ENCODE assay signal across 11 cellular contexts in the genomic region with DNA sequence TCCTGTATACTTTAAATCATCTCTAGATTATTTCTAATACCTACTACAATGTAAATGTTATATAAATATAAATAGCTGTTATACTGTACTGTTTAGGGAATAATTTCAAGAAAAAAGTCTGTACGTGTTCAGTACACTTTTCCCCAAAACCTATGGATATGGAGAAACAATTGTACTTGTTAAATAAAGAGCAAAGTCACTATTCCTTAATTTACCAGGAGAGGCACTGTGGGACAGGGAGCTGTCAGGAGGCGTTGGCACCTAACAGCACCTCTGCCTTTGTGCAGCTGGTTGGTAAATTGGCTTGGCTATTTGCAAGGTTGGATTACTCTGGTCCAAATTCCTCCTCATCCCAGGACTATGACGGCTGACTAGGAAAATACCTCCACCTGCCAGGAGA. TPM values are rescaled to one million over a fixed set of nuclear protein-coding genes. Genes with fewer than 3 reads are reported as not detected.
DNase-seq lines count a peak whose midpoint lies in the region; ATAC-seq and TF ChIP-seq lines count a peak whose summit lies in the region.
"Had no signal": no experiment of that assay in that cellular context is flagged by ENCODE, and none has a peak within 500 bp of the region (broad histone marks: within the 10 kb centered on the region; RNA-seq: fewer than 3 reads in every experiment).

No MANE protein-coding gene starts in this region.

- no peaks in the 10 kb centered on the region for H3K4me1 Mint-ChIP-seq in CD8-positive, alpha-beta memory T cell

- TF ChIP-seq EP300 in Ishikawa (IDR thresholded peaks at IDR 0.05; ENCODE audit: borderline replicate concordance), result no peak

- no peaks in the 10 kb centered on the region for H3K36me3 ChIP-seq in DND-41 (ENCODE audit: insufficient read depth, low read length)
- H3K36me3 ChIP-seq in WERI-Rb-1, result no peaks in the 10 kb centered on the region
- no peaks in the 10 kb centered on the region for H3K36me3 ChIP-seq in CD8-positive, alpha-beta memory T cell (ENCODE audit: insufficient read depth, low read length)
- H3K36me3 ChIP-seq: right atrium auricular region had no signal

- peak; percentile 35; the same call in 1 of the 2 replicates for TF ChIP-seq RAD21 in Ishikawa (IDR thresholded peaks at IDR 0.05; ENCODE audit: low read depth)

- DNase-seq in DND-41 (no peak), WERI-Rb-1 (no peak), left kidney (ENCODE audit: low read depth, low spot score) (peak; percentile 43), NCI-H187 (lab: John Stamatoyannopoulos, UW) (no peak)
- no peak for DNase-seq in CD8-positive, alpha-beta memory T cell
- no peak for DNase-seq in activated CD4-positive, alpha-beta T cell treated with anti-CD3 and anti-CD28 coated beads for 4 hours
- DNase-seq: activated CD4-positive, CD25-positive, alpha-beta regulatory T cell treated with anti-CD3 and anti-CD28 coated beads, Interleukin-2, amount 50 U/mL, for 72 hours had no signal

- no peaks in the 10 kb centered on the region for H3K9me3 ChIP-seq in DND-41 (ENCODE audit: insufficient read depth, low read length, severe bottlenecking)
- H3K9me3 ChIP-seq in WERI-Rb-1 (ENCODE audit: severe bottlenecking), result peaks cover 3% of the 10 kb centered on the region
- no peaks in the 10 kb centered on the region for H3K9me3 ChIP-seq in CD8-positive, alpha-beta memory T cell (ENCODE audit: low read length)
- H3K9me3 ChIP-seq: right atrium auricular region had no signal

- H3K79me2 ChIP-seq in DND-41 (ENCODE audit: insufficient read depth, low read length), result no peaks in the 10 kb centered on the region

- H3K4me1 ChIP-seq in DND-41 (ENCODE audit: insufficient read depth, low read length), result no peaks in the 10 kb centered on the region
- H3K4me1 ChIP-seq in CD8-positive, alpha-beta memory T cell (ENCODE audit: insufficient read depth, low read length), result no peaks in the 10 kb centered on the region
- H3K4me1 ChIP-seq: right atrium auricular region had no signal

- no peak overlapping the region for H3K4me2 ChIP-seq in DND-41 (ENCODE audit: insufficient read depth, low read length)

- no peak overlapping the region for H3K4me3 ChIP-seq in DND-41 (ENCODE audit: low read depth in 1 of 2, low read length in 2 of 2)
- H3K4me3 ChIP-seq in WERI-Rb-1 (ENCODE audit: low read depth, low read length), result no peak overlapping the region
- H3K4me3 ChIP-seq in CD8-positive, alpha-beta memory T cell (ENCODE audit: low read length), result no peak overlapping the region
- H3K4me3 ChIP-seq: right atrium auricular region had no signal

- CTCF ChIA-PET in CD8-positive, alpha-beta memory T cell (lab: Charles Lee), result no interaction called here

- H4K20me1 ChIP-seq in DND-41 (ENCODE audit: insufficient read depth, low read length), result no peaks in the 10 kb centered on the region; the same call in 1 of the 2 replicates

- TF ChIP-seq CTCF in DND-41 (IDR thresholded peaks at IDR 0.05; ENCODE audit: borderline replicate concordance, extremely low read depth, low read length, poor library complexity, severe bottlenecking) (peak; percentile 55), WERI-Rb-1 (IDR thresholded peaks at IDR 0.05; ENCODE audit: low read depth, low read length) (peak; percentile 46)

- POLR2A ChIA-PET in CD8-positive, alpha-beta memory T cell (lab: Charles Lee), result no interaction called here

- peaks cover 7 to 25% of the 10 kb centered on the region in 2 donors for H3K27me3 Mint-ChIP-seq in CD8-positive, alpha-beta memory T cell

- ATAC-seq in DND-41 (ENCODE audit: insufficient read depth, low read depth) (no peak), HG03565 (IDR thresholded peaks at IDR 0.05; ENCODE audit: unreplicated experiment) (no peak)

- H3K27me3 ChIP-seq in DND-41 (ENCODE audit: insufficient read depth, low read length, poor library complexity), result peaks cover 6% of the 10 kb centered on the region
- no peaks in the 10 kb centered on the region for H3K27me3 ChIP-seq in WERI-Rb-1 (ENCODE audit: insufficient read depth, low read depth, severe bottlenecking)
- H3K27me3 ChIP-seq in CD8-positive, alpha-beta memory T cell (ENCODE audit: insufficient read depth, low read length, poor library complexity, severe bottlenecking), result no peaks in the 10 kb centered on the region
- H3K27me3 ChIP-seq: right atrium auricular region had no signal

- no peak overlapping the region for H3K4me3 Mint-ChIP-seq in CD8-positive, alpha-beta memory T cell
- H3K4me3 Mint-ChIP-seq: activated naive CD8-positive, alpha-beta T cell had no signal

- H3K9ac ChIP-seq in DND-41 (ENCODE audit: low read depth, low read length), result no peak overlapping the region

- H3K36me3 Mint-ChIP-seq in CD8-positive, alpha-beta memory T cell, result no peaks in the 10 kb centered on the region
- H3K36me3 Mint-ChIP-seq: activated naive CD8-positive, alpha-beta T cell had no signal

- H3K9me3 Mint-ChIP-seq in CD8-positive, alpha-beta memory T cell, result no peaks in the 10 kb centered on the region

- no peak overlapping the region for H3K27ac ChIP-seq in DND-41 (ENCODE audit: low read length)
- no peak overlapping the region for H3K27ac ChIP-seq in WERI-Rb-1
- no peak overlapping the region for H3K27ac ChIP-seq in CD8-positive, alpha-beta memory T cell (ENCODE audit: low read depth, low read length)
- H3K27ac ChIP-seq: right atrium auricular region had no signal

- no peak overlapping the region for H3K27ac Mint-ChIP-seq in CD8-positive, alpha-beta memory T cell
- H3K27ac Mint-ChIP-seq: activated naive CD8-positive, alpha-beta T cell had no signal

- no peak overlapping the region for H2AFZ ChIP-seq in DND-41 (ENCODE audit: low read depth, low read length)

TF ChIP-seq in Ishikawa, 13 proteins besides CTCF, POLR2A, EP300 and RAD21:
- no peak for TF ChIP-seq CREB1 (IDR thresholded peaks at IDR 0.05; ENCODE audit: low read depth)

RNA-seq across cellular contexts. Expression of gene CRHR1, which starts 28.0 kb away (rescaled TPM):
- not detected for total RNA-seq in CD8-positive, alpha-beta memory T cell
- polyA plus RNA-seq in CD8-positive, alpha-beta memory T cell, result not detected
- total RNA-seq: right atrium auricular region had no signal

RNA-seq across cellular contexts. Expression of gene SPPL2C, which starts 32.6 kb away (rescaled TPM):
- not detected for total RNA-seq in CD8-positive, alpha-beta memory T cell
- not detected for polyA plus RNA-seq in CD8-positive, alpha-beta memory T cell
- total RNA-seq: right atrium auricular region had no signal
